In genomic region chr2:207240649-207241048, GRCh38 we compare ENCODE assay signal across 16 cellular contexts.
DNase-seq lines count a peak whose midpoint lies in the region; ATAC-seq and TF ChIP-seq lines count a peak whose summit lies in the region.
"Had no signal": no experiment of that assay in that cellular context is flagged by ENCODE, and none has a peak within 500 bp of the region (broad histone marks: within the 10 kb centered on the region; RNA-seq: fewer than 3 reads in every experiment).

No MANE protein-coding gene starts in this region.

- H3K4me3 ChIP-seq in BLaER1: no peak overlapping the region
- H3K4me3 ChIP-seq in neutrophil (ENCODE audit: low read depth in 1 of 2, low read length in 1 of 2): no peak overlapping the region
- H3K4me3 ChIP-seq in heart right ventricle: no peak overlapping the region
- H3K4me3 ChIP-seq: body of pancreas, hepatocyte, lung, pancreas had no signal

- DNase-seq in activated CD4-positive, alpha-beta memory T cell treated with anti-CD3 and anti-CD28 coated beads for 36 hours: peak; percentile 65
- DNase-seq in NOMO-1 treated with DMSO at 0.1 percent for 48 hours (lab: John Stamatoyannopoulos, UW; ENCODE audit: unreplicated experiment) (no peak), immature natural killer cell (no peak), NCI-H69 (lab: John Stamatoyannopoulos, UW) (no peak), heart right ventricle (no peak)
- DNase-seq: activated T-cell treated with anti-CD3 and anti-CD28 coated beads for 4 hours; body of pancreas; CD4-positive, alpha-beta T cell; pancreas; T1000 had no signal

- H3K4me1 ChIP-seq in BLaER1 (0 out of 2 replicates have a peak, but pooled peaks cover 6% of the 10 kb centered on the region), neutrophil (ENCODE audit: control insufficient read depth in 1 of 2, insufficient read depth in 1 of 2, low read depth in 1 of 2, low read length in 1 of 2) (peaks cover 59 to 64% of the 10 kb centered on the region in 2 experiments), heart right ventricle (peaks cover 4 to 52% (median 15%) of the 10 kb centered on the region in 9 donors)
- H3K4me1 ChIP-seq: body of pancreas, pancreas had no signal

- H3K9me3 ChIP-seq in BLaER1 (no peaks in the 10 kb centered on the region), neutrophil (no peaks in the 10 kb centered on the region), heart right ventricle (no peaks in the 10 kb centered on the region)
- H3K9me3 ChIP-seq: body of pancreas, pancreas had no signal

- no peak overlapping the region for H3K9ac ChIP-seq in BLaER1

- H3K4me1 Mint-ChIP-seq in activated CD4-positive, alpha-beta memory T cell treated with anti-CD3 and anti-CD28 coated beads for 36 hours (ENCODE audit: low read depth): peaks cover 25% of the 10 kb centered on the region
- H3K4me1 Mint-ChIP-seq in immature natural killer cell: no peaks in the 10 kb centered on the region

- intact Hi-C loops in activated CD4-positive, alpha-beta memory T cell treated with anti-CD3 and anti-CD28 coated beads for 36 hours (cut with micrococcal nuclease): loop anchor here (1.0 to 5.0 kb wide), 12 partner anchors 9 to 193 kb away; no protein-coding TSS in a partner anchor
- intact Hi-C loops in heart right ventricle (cut with DNase I): loop anchor here in 1 of 10 donors (2.0 kb wide), 1 partner anchor 50 kb away; no protein-coding TSS in a partner anchor

- H3K9me3 Mint-ChIP-seq in activated CD4-positive, alpha-beta memory T cell treated with anti-CD3 and anti-CD28 coated beads for 36 hours: no peaks in the 10 kb centered on the region
- H3K9me3 Mint-ChIP-seq in immature natural killer cell: peaks cover 0 to 1% (median 0%) of the 10 kb centered on the region in 6 donors
- H3K9me3 Mint-ChIP-seq: CD4-positive, alpha-beta T cell had no signal

- ATAC-seq in HG02759 (IDR thresholded peaks at IDR 0.05; ENCODE audit: unreplicated experiment) (peak; percentile 43), heart right ventricle (no peak)
- ATAC-seq: body of pancreas, Panc1 had no signal

- H3K27me3 Mint-ChIP-seq in activated CD4-positive, alpha-beta memory T cell treated with anti-CD3 and anti-CD28 coated beads for 36 hours: peaks cover 1% of the 10 kb centered on the region
- peaks cover 0 to 2% (median 2%) of the 10 kb centered on the region in 3 donors for H3K27me3 Mint-ChIP-seq in immature natural killer cell (ENCODE audit: low read depth in 3 of 3)
- H3K27me3 Mint-ChIP-seq: CD4-positive, alpha-beta T cell had no signal

- H4K20me1 ChIP-seq in BLaER1: no peaks in the 10 kb centered on the region

- H3K27ac ChIP-seq in BLaER1 (no peak overlapping the region), neutrophil (peak overlapping the region; percentile 82), heart right ventricle (peak overlapping the region in 1 of 10 donors; percentile 84)
- H3K27ac ChIP-seq: hepatocyte, pancreas had no signal

- TF ChIP-seq CTCF in neutrophil (IDR thresholded peaks at IDR 0.05) (no peak), heart right ventricle (IDR thresholded peaks at IDR 0.05) (no peak)

- 84 to 94% methylated on average over 1 of the region's 1 CpG for WGBS in heart right ventricle, 2 donors

- no peaks in the 10 kb centered on the region for H3K36me3 ChIP-seq in BLaER1
- H3K36me3 ChIP-seq in neutrophil: no peaks in the 10 kb centered on the region
- H3K36me3 ChIP-seq in heart right ventricle: no peaks in the 10 kb centered on the region
- H3K36me3 ChIP-seq: pancreas had no signal

- no peak overlapping the region for H3K27ac Mint-ChIP-seq in activated CD4-positive, alpha-beta memory T cell treated with anti-CD3 and anti-CD28 coated beads for 36 hours
- no peak overlapping the region for H3K27ac Mint-ChIP-seq in immature natural killer cell
- H3K27ac Mint-ChIP-seq: CD4-positive, alpha-beta T cell had no signal

- no peaks in the 10 kb centered on the region for H3K36me3 Mint-ChIP-seq in activated CD4-positive, alpha-beta memory T cell treated with anti-CD3 and anti-CD28 coated beads for 36 hours
- H3K36me3 Mint-ChIP-seq in immature natural killer cell: no peaks in the 10 kb centered on the region

- H3K27me3 ChIP-seq in BLaER1 (no peaks in the 10 kb centered on the region), neutrophil (no peaks in the 10 kb centered on the region), heart right ventricle (no peaks in the 10 kb centered on the region)
- H3K27me3 ChIP-seq: body of pancreas, hepatocyte, pancreas had no signal

- POLR2A ChIA-PET in activated CD4-positive, alpha-beta memory T cell treated with anti-CD3 and anti-CD28 coated beads for 36 hours (lab: Charles Lee): interaction anchor here (0.9 to 2.5 kb wide), 7 partner anchors 15 to 290 kb away, joined by 3 to 16 read pairs (median 3); partner anchors contain the start of genes CREB1 and KLF7

- CTCF ChIA-PET in activated CD4-positive, alpha-beta memory T cell treated with anti-CD3 and anti-CD28 coated beads for 36 hours (lab: Charles Lee): interaction anchor here (0.9 to 2.9 kb wide), 6 partner anchors 11 to 233 kb away, joined by 3 to 8 read pairs (median 4); partner anchors contain the start of gene KLF7

- H3K4me3 Mint-ChIP-seq in activated CD4-positive, alpha-beta memory T cell treated with anti-CD3 and anti-CD28 coated beads for 36 hours: no peak overlapping the region
- no peak overlapping the region for H3K4me3 Mint-ChIP-seq in immature natural killer cell
- H3K4me3 Mint-ChIP-seq: CD4-positive, alpha-beta T cell had no signal

- H3K4me2 ChIP-seq in BLaER1: 0 out of 2 replicates have a peak overlapping the region, but pooled peaks have one; percentile 7
- H3K4me2 ChIP-seq: hepatocyte had no signal
